In the genomic region with DNA sequence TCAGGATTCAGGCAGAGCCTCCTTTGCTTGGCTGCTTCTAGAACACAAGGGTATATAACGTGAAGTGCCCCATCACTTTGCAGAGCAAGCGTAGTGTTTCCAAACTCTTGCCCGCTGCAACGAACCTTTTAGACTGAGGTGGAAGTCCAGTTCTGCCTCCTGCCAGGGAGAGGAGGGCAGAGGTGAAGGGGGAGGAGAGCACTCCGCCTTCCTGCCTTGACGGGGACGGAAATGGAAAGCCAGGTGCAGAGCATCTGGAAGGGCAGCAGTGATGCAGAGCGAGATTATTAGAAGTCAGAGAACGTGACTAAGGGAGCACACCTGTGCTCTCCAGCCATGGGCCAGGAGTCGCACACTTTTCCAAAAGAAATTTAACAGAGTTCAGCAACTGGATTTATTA, we compare ENCODE assay signal across 14 cellular contexts.
DNase-seq lines count a peak whose midpoint lies in the region; ATAC-seq and TF ChIP-seq lines count a peak whose summit lies in the region.
"Had no signal": no experiment of that assay in that cellular context is flagged by ENCODE, and none has a peak within 500 bp of the region (broad histone marks: within the 10 kb centered on the region; RNA-seq: fewer than 3 reads in every experiment).

No MANE protein-coding gene starts in this region.

- H3K27ac Mint-ChIP-seq in immature natural killer cell = peak overlapping the region in 2 of 6 donors; percentile 43 to 66
- H3K27ac Mint-ChIP-seq: activated CD8-positive, alpha-beta memory T cell treated with anti-CD3 and anti-CD28 coated beads, Interleukin-2, amount 10 ng/mL, durations not matched to agents 7 days and 5 days had no signal

- H3K27me3 ChIP-seq in BLaER1 (no peaks in the 10 kb centered on the region), ascending aorta (no peaks in the 10 kb centered on the region)
- H3K27me3 ChIP-seq: adrenal gland had no signal

- H3K4me1 Mint-ChIP-seq in immature natural killer cell = peaks cover 33 to 51% of the 10 kb centered on the region in 2 donors
- H3K4me1 Mint-ChIP-seq: activated CD8-positive, alpha-beta memory T cell treated with anti-CD3 and anti-CD28 coated beads, Interleukin-2, amount 10 ng/mL, durations not matched to agents 7 days and 5 days had no signal

- H3K36me3 ChIP-seq in BLaER1 (peaks cover 13% of the 10 kb centered on the region), ascending aorta (no peaks in the 10 kb centered on the region)
- H3K36me3 ChIP-seq: adrenal gland had no signal

- H3K27me3 Mint-ChIP-seq in immature natural killer cell (ENCODE audit: low read depth in 3 of 3) = peaks cover 0 to 2% (median 0%) of the 10 kb centered on the region in 3 donors
- H3K27me3 Mint-ChIP-seq: activated CD8-positive, alpha-beta memory T cell treated with anti-CD3 and anti-CD28 coated beads, Interleukin-2, amount 10 ng/mL, durations not matched to agents 7 days and 5 days had no signal

- H3K9me3 ChIP-seq in BLaER1 (0 out of 2 replicates have a peak, but pooled peaks cover 4% of the 10 kb centered on the region), ascending aorta (no peaks in the 10 kb centered on the region)
- H3K9me3 ChIP-seq: adrenal gland had no signal

- peak overlapping the region; percentile 72; the same call in 1 of the 2 replicates for H3K27ac ChIP-seq in BLaER1
- peak overlapping the region; percentile 3 to 19 for H3K27ac ChIP-seq in ascending aorta

- H3K4me3 ChIP-seq in BLaER1 = no peak overlapping the region
- no peak overlapping the region for H3K4me3 ChIP-seq in ascending aorta
- H3K4me3 ChIP-seq: adrenal gland had no signal

- H3K4me2 ChIP-seq in BLaER1 = peak overlapping the region; percentile 82

- H3K9ac ChIP-seq in BLaER1 = peak overlapping the region; percentile 67

- intact Hi-C loops in ascending aorta (cut with DNase I) = no loop called here

- no peak overlapping the region for H3K4me3 Mint-ChIP-seq in immature natural killer cell
- H3K4me3 Mint-ChIP-seq: activated CD8-positive, alpha-beta memory T cell treated with anti-CD3 and anti-CD28 coated beads, Interleukin-2, amount 10 ng/mL, durations not matched to agents 7 days and 5 days had no signal

- H3K4me1 ChIP-seq in BLaER1 (peaks cover 78% of the 10 kb centered on the region), ascending aorta (peaks cover 13 to 42% of the 10 kb centered on the region in 2 donors)

- no peaks in the 10 kb centered on the region for H3K36me3 Mint-ChIP-seq in immature natural killer cell
- H3K36me3 Mint-ChIP-seq: activated CD8-positive, alpha-beta memory T cell treated with anti-CD3 and anti-CD28 coated beads, Interleukin-2, amount 10 ng/mL, durations not matched to agents 7 days and 5 days had no signal

- no peaks in the 10 kb centered on the region for H3K9me3 Mint-ChIP-seq in immature natural killer cell

- DNase-seq in ascending aorta (ENCODE audit: low spot score in 2 of 2) (no peak), mucosa of gallbladder (ENCODE audit: low spot score) (peak; percentile 44), NCI-H1930 (lab: John Stamatoyannopoulos, UW) (no peak), globus pallidus (ENCODE audit: low spot score) (no peak), immature natural killer cell (no peak)
- DNase-seq: activated CD8-positive, alpha-beta memory T cell treated with anti-CD3 and anti-CD28 coated beads, Interleukin-2, amount 10 ng/mL, durations not matched to agents 7 days and 5 days; adrenal gland; foreskin melanocyte; left cardiac atrium; NCI-H748 treated with DMSO at 0.1 percent for 48 hours; SIG-M5 had no signal

- TF ChIP-seq CTCF in ascending aorta (IDR thresholded peaks at IDR 0.05) = no peak

- H4K20me1 ChIP-seq in BLaER1 = peaks cover 100% of the 10 kb centered on the region

- ATAC-seq in GM21360 (IDR thresholded peaks at IDR 0.05; ENCODE audit: unreplicated experiment) (peak; percentile 44), HG03135 (IDR thresholded peaks at IDR 0.05; ENCODE audit: unreplicated experiment) (no peak)
- ATAC-seq: activated CD8-positive, alpha-beta memory T cell treated with anti-CD3 and anti-CD28 coated beads, Interleukin-2, amount 10 ng/mL, durations not matched to agents 7 days and 5 days; left cardiac atrium had no signal
